ENCODE assay signal across 9 cellular contexts in the genomic region with DNA sequence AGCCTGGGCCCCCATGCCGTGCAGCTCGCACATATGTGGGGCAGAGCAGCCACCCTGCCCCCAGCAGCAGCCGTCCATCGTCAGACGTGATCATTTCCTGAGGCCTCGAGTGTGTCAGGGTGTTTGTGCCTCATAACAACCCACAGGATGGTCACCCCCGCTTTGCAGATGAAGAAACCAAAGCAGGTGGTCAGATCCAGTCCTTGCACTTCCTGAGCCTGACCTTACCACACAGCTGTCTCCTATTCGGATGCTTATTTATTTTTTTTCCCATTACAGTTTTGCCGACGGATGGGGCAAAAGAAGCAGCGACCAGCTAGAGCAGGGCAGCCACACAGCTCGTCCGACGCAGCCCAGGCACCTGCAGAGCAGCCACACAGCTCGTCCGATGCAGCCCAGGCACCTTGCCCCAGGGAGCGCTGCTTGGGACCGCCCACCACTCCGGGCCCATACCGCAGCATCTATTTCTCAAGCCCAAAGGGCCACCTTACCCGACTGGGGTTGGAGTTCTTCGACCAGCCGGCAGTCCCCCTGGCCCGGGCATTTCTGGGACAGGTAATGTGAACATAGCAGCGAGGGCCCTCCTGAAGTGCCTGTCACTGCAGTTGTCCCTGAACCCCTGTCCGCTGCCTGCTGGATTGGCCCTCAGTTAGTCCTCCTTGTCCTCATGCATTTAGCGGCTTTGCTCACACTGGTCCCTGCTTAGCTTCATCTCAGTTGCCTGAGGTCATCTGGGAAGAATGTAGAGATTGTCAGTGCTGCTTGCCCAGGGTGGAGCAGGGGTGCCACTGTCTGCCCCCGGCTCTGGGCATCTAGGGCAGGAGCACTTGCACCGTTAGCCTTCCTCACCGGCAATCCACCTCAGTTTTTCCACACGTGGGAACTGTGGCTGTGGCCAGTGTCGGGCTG. TPM values are rescaled to one million over a fixed set of nuclear protein-coding genes. Genes with fewer than 3 reads are reported as not detected.
A peak's percentile ranks its signal among the peaks of the same experiment; 100 is the strongest.
DNase-seq lines count a peak whose midpoint lies in the region; ATAC-seq, FAIRE-seq and TF ChIP-seq lines count a peak whose summit lies in the region.
"Had no signal": no experiment of that assay in that cellular context is flagged by ENCODE, and none has a peak within 500 bp of the region (broad histone marks: within the 10 kb centered on the region; RNA-seq: fewer than 3 reads in every experiment).

No MANE protein-coding gene starts in this region.

- H3K4me3 Mint-ChIP-seq in Calu3 (ENCODE audit: low read depth, unreplicated experiment) (peak overlapping the region; percentile 80), osteocyte (ENCODE audit: unreplicated experiment) (peak overlapping the region; percentile 82)

- peak overlapping the region; percentile 97 for H3K9ac ChIP-seq in NT2/D1 (ENCODE audit: insufficient read length, low read depth)

- H3K9me3 ChIP-seq in NT2/D1 (ENCODE audit: insufficient read depth, low read length) (no peaks in the 10 kb centered on the region), ectodermal cell (ENCODE audit: control insufficient read depth, low read length) (no peaks in the 10 kb centered on the region)

- CTCF ChIA-PET in Calu3 (lab: Charles Lee) = interaction anchor here (1.8 kb wide), 1 partner anchor 14 kb away, joined by 5 read pairs; no protein-coding TSS in a partner anchor

- no peak for ATAC-seq in GM21723 (IDR thresholded peaks at IDR 0.05; ENCODE audit: unreplicated experiment)

- H3K9me3 Mint-ChIP-seq in Calu3 (ENCODE audit: low read depth, unreplicated experiment) (no peaks in the 10 kb centered on the region), osteocyte (ENCODE audit: unreplicated experiment) (no peaks in the 10 kb centered on the region)

- H3K27ac ChIP-seq in ectodermal cell (ENCODE audit: insufficient read depth, low read depth, low read length, poor library complexity, severe bottlenecking) = no peak overlapping the region

- FAIRE-seq in HTR-8/SVneo (lab: Jason Lieb, UNC) = no peak

- peaks cover 4% of the 10 kb centered on the region for H3K27me3 ChIP-seq in NT2/D1 (ENCODE audit: insufficient read depth, insufficient read length)
- peaks cover 8% of the 10 kb centered on the region for H3K27me3 ChIP-seq in ectodermal cell (ENCODE audit: control insufficient read depth, insufficient read depth, low read length, poor library complexity, severe bottlenecking)

- H3K4me3 ChIP-seq in NT2/D1 (ENCODE audit: insufficient read length, low read depth) (peak overlapping the region; percentile 85), ectodermal cell (ENCODE audit: insufficient read depth, low read depth, low read length) (peak overlapping the region; percentile 64)

- peaks cover 42% of the 10 kb centered on the region for H3K4me1 ChIP-seq in NT2/D1 (ENCODE audit: insufficient read depth, insufficient read length)
- peaks cover 22% of the 10 kb centered on the region for H3K4me1 ChIP-seq in ectodermal cell (ENCODE audit: control insufficient read depth, insufficient read depth, low read length)

- H3K27me3 Mint-ChIP-seq in Calu3 (ENCODE audit: unreplicated experiment) = no peaks in the 10 kb centered on the region
- no peaks in the 10 kb centered on the region for H3K27me3 Mint-ChIP-seq in osteocyte (ENCODE audit: unreplicated experiment)

- H3K27ac Mint-ChIP-seq in Calu3 (ENCODE audit: unreplicated experiment) (no peak overlapping the region), osteocyte (ENCODE audit: unreplicated experiment) (peak overlapping the region; percentile 87)

- DNase-seq in Calu3 = no peak
- no peak for DNase-seq in NT2/D1 (ENCODE audit: low read depth, low spot score)
- no peak for DNase-seq in osteocyte (ENCODE audit: extremely low spot score, unreplicated experiment)
- DNase-seq in NCI-H1105 (lab: John Stamatoyannopoulos, UW) = no peak
- no peak for DNase-seq in NCI-H1694 (lab: John Stamatoyannopoulos, UW)
- no peak for DNase-seq in HTR-8/SVneo (ENCODE audit: insufficient read length, low spot score)
- DNase-seq: SHP77 treated with DMSO at 0.1 percent for 48 hours had no signal

- peaks cover 75% of the 10 kb centered on the region for H3K36me3 Mint-ChIP-seq in Calu3 (ENCODE audit: insufficient read depth, unreplicated experiment)
- peaks cover 7% of the 10 kb centered on the region for H3K36me3 Mint-ChIP-seq in osteocyte (ENCODE audit: unreplicated experiment)

- no TSS peak for BruUV-seq in Calu3 (replicated peaks; lab: Mats Ljungman, UMichigan)

- 90 to 91% methylated on average over 32 of the region's 32 CpGs for WGBS in ectodermal cell, 2 experiments

- peaks cover 44% of the 10 kb centered on the region for H3K36me3 ChIP-seq in NT2/D1 (ENCODE audit: insufficient read depth, insufficient read length, low read length)
- peaks cover 4% of the 10 kb centered on the region for H3K36me3 ChIP-seq in ectodermal cell (ENCODE audit: control insufficient read depth, insufficient read depth, low read length)

- TF ChIP-seq CTCF in Calu3 (IDR thresholded peaks at IDR 0.05; ENCODE audit: unreplicated experiment) = no peak
- no peak for TF ChIP-seq CTCF in osteocyte (IDR thresholded peaks at IDR 0.05)

- peaks cover 33% of the 10 kb centered on the region for H3K4me1 Mint-ChIP-seq in Calu3 (ENCODE audit: low read depth, unreplicated experiment)
- peaks cover 56% of the 10 kb centered on the region for H3K4me1 Mint-ChIP-seq in osteocyte (ENCODE audit: unreplicated experiment)

- intact Hi-C loops in Calu3 (cut with micrococcal nuclease; ENCODE audit: unreplicated experiment) = no loop called here

RNA-seq across cellular contexts. Expression of a gene that starts 1.4 kb away (rescaled TPM):
- total RNA-seq in Calu3 (2022) (40.1 and 45.6 TPM in 2 replicates), osteocyte (65.9 and 71.6 TPM in 2 replicates)
- 36.8 TPM for polyA plus RNA-seq in ectodermal cell (2013, experiment 1 of 4)
- 36.7 TPM for polyA plus RNA-seq in ectodermal cell (2013, experiment 2 of 4)
- polyA plus RNA-seq in ectodermal cell (2013, experiment 3 of 4) = 35.8 TPM
- 42.3 TPM for polyA plus RNA-seq in ectodermal cell (2013, experiment 4 of 4)

RNA-seq across cellular contexts. Expression of a gene that starts 7.0 kb away (rescaled TPM):
- 47.3 and 60.2 TPM in 2 replicates for total RNA-seq in Calu3 (2022)
- polyA plus RNA-seq in ectodermal cell (2013, experiment 1 of 4) = 34.5 TPM
- polyA plus RNA-seq in ectodermal cell (2013, experiment 2 of 4) = 28.3 TPM
- polyA plus RNA-seq in ectodermal cell (2013, experiment 3 of 4) = 23.3 TPM
- 25.5 TPM for polyA plus RNA-seq in ectodermal cell (2013, experiment 4 of 4)
- 56.8 and 57.6 TPM in 2 replicates for total RNA-seq in osteocyte

RNA-seq across cellular contexts. Expression of a gene that starts 25.8 kb away (rescaled TPM):
- total RNA-seq in Calu3 (2022) = 37.8 and 38.7 TPM in 2 replicates
- polyA plus RNA-seq in ectodermal cell (2013, experiment 1 of 4) = 87.0 TPM
- polyA plus RNA-seq in ectodermal cell (2013, experiment 2 of 4) = 81.3 TPM
- 77.4 TPM for polyA plus RNA-seq in ectodermal cell (2013, experiment 3 of 4)
- polyA plus RNA-seq in ectodermal cell (2013, experiment 4 of 4) = 74.5 TPM
- total RNA-seq in osteocyte = 28.6 and 30.4 TPM in 2 replicates

RNA-seq across cellular contexts. Expression of a gene that starts 26.0 kb away (rescaled TPM):
- total RNA-seq in Calu3 (2022) (27.4 and 29.1 TPM in 2 replicates), osteocyte (9.9 and 10.3 TPM in 2 replicates)
- 18.5 TPM for polyA plus RNA-seq in ectodermal cell (2013, experiment 1 of 4)
- polyA plus RNA-seq in ectodermal cell (2013, experiment 2 of 4) = 16.6 TPM
- polyA plus RNA-seq in ectodermal cell (2013, experiment 3 of 4) = 16.8 TPM
- polyA plus RNA-seq in ectodermal cell (2013, experiment 4 of 4) = 18.0 TPM

RNA-seq across cellular contexts. Expression of a gene that starts 59.1 kb away (rescaled TPM):
- 51.8 and 53.2 TPM in 2 replicates for total RNA-seq in Calu3 (2022)
- 38.9 TPM for polyA plus RNA-seq in ectodermal cell (2013, experiment 1 of 4)
- polyA plus RNA-seq in ectodermal cell (2013, experiment 2 of 4) = 39.1 TPM
- 35.0 TPM for polyA plus RNA-seq in ectodermal cell (2013, experiment 3 of 4)
- polyA plus RNA-seq in ectodermal cell (2013, experiment 4 of 4) = 39.7 TPM
- 45.1 and 45.3 TPM in 2 replicates for total RNA-seq in osteocyte
